In the genomic region with DNA sequence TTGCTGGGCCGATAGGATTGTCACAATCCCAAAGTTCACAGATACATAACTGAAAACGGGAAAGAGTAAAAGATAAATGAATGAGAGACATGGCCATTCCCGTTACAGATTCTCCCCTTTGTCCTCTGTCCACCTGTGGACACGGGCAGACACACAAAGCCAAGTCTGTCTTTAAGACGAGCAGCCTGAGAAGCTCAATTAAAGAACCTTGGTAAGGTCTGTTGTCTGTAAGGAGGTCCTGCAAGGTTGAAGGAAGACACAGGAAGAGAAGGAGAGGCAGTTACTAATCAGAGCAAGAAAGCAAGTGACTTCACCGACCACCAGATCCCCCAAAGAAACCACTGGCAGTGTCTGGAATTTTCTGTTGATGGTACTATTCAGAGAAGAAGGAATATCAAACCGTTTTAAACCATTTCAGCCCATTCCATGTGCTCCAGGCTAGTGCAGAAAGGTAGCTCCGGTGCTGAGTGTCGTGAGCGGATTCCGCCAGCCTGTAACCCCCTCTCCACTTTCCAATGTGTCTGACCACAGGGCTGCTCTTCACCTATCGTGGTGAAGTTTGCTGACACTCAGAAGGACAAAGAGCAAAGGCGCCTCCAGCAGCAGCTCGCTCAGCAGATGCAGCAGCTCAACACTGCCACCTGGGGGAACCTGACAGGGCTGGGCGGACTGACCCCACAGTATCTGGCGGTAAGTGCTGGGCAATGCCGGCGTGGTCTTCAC, we compare ENCODE assay signal across 1 cellular context.
TF ChIP-seq lines count a peak whose summit lies in the region.

No MANE protein-coding gene starts in this region.

TF ChIP-seq in K562, 482 proteins besides CTCF, POLR2A, EP300 and RAD21 (continued from another document):
- TF ChIP-seq, protein P1, sequence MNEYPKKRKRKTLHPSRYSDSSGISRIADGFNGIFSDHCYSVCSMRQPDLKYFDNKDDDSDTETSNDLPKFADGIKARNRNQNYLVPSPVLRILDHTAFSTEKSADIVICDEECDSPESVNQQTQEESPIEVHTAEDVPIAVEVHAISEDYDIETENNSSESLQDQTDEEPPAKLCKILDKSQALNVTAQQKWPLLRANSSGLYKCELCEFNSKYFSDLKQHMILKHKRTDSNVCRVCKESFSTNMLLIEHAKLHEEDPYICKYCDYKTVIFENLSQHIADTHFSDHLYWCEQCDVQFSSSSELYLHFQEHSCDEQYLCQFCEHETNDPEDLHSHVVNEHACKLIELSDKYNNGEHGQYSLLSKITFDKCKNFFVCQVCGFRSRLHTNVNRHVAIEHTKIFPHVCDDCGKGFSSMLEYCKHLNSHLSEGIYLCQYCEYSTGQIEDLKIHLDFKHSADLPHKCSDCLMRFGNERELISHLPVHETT (CRISPR knock-in tag; conservative IDR thresholded peaks at IDR 0.05 in 1 of 2, IDR thresholded peaks at IDR 0.05 in 1 of 2) = no peak
- TF ChIP-seq ESRRA (IDR thresholded peaks at IDR 0.05; ENCODE audit: borderline replicate concordance, low read depth) (peak; percentile 13; the same call in 1 of the 2 replicates), STAG1 (CRISPR knock-in tag; IDR thresholded peaks at IDR 0.05; ENCODE audit: borderline replicate concordance) (peak; percentile 81), L3MBTL2 (IDR thresholded peaks at IDR 0.05) (0 out of 2 replicates have a peak, but pooled peaks have one; percentile 18), JUND (IDR thresholded peaks at IDR 0.05; ENCODE audit: borderline replicate concordance, low read depth, low read length) (0 out of 2 replicates have a peak, but pooled peaks have one; percentile 47), JUND (tag; IDR thresholded peaks at IDR 0.05; ENCODE audit: borderline replicate concordance, low read depth, low read length) (no peak; the same call in 2 of the 3 replicates), MAZ (CRISPR knock-in tag; conservative IDR thresholded peaks at IDR 0.05 in 1 of 2, IDR thresholded peaks at IDR 0.05 in 1 of 2) (peak in 1 of 2 experiments; percentile 74; a peak in 2 of 4 replicates), MYC (IDR thresholded peaks at IDR 0.05; ENCODE audit: low read depth, low read length) (0 out of 2 replicates have a peak, but pooled peaks have one; percentile 30), MYC (CRISPR knock-in tag; IDR thresholded peaks at IDR 0.05; ENCODE audit: borderline replicate concordance, low read depth) (no peak), NFE2 (IDR thresholded peaks at IDR 0.05; ENCODE audit: low read depth) (no peak), NR2C2 (CRISPR knock-in tag; IDR thresholded peaks at IDR 0.05) (no peak), NR2C2 (tag; IDR thresholded peaks at IDR 0.05) (peak; percentile 37; the same call in 1 of the 2 replicates), PHB (CRISPR knock-in tag; IDR thresholded peaks at IDR 0.05) (no peak), ZNF57 (CRISPR knock-in tag; IDR thresholded peaks at IDR 0.05) (no peak), SNRNP70 (optimal IDR thresholded peaks at IDR 0.05; ENCODE audit: low read depth, low read length) (no peak), CXXC5 (CRISPR knock-in tag; IDR thresholded peaks at IDR 0.05) (peak; percentile 15; the same call in 1 of the 2 replicates), HNRNPK (IDR thresholded peaks at IDR 0.05; ENCODE audit: low read depth, low read length, poor library complexity, severe bottlenecking) (no peak), XRCC5 (IDR thresholded peaks at IDR 0.05; ENCODE audit: low read depth, low read length) (peak; percentile 27; the same call in 1 of the 2 replicates), RB1 (IDR thresholded peaks at IDR 0.05; ENCODE audit: low read depth) (peak; percentile 71; the same call in 1 of the 2 replicates), NBN (IDR thresholded peaks at IDR 0.05; ENCODE audit: low read depth) (no peak), SMAD2 (IDR thresholded peaks at IDR 0.05; ENCODE audit: low read depth, low read length) (no peak), ZNF146 (CRISPR knock-in tag; IDR thresholded peaks at IDR 0.05; ENCODE audit: unreplicated experiment) (no peak)
- TF ChIP-seq, protein P2, sequence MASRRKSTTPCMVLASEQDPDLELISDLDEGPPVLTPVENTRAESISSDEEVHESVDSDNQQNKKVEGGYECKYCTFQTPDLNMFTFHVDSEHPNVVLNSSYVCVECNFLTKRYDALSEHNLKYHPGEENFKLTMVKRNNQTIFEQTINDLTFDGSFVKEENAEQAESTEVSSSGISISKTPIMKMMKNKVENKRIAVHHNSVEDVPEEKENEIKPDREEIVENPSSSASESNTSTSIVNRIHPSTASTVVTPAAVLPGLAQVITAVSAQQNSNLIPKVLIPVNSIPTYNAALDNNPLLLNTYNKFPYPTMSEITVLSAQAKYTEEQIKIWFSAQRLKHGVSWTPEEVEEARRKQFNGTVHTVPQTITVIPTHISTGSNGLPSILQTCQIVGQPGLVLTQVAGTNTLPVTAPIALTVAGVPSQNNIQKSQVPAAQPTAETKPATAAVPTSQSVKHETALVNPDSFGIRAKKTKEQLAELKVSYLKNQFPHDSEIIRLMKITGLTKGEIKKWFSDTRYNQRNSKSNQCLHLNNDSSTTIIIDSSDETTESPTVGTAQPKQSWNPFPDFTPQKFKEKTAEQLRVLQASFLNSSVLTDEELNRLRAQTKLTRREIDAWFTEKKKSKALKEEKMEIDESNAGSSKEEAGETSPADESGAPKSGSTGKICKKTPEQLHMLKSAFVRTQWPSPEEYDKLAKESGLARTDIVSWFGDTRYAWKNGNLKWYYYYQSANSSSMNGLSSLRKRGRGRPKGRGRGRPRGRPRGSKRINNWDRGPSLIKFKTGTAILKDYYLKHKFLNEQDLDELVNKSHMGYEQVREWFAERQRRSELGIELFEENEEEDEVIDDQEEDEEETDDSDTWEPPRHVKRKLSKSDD (conservative IDR thresholded peaks at IDR 0.05; ENCODE audit: low read length) = 0 out of 2 replicates have a peak, but pooled peaks have one; percentile 21
- TF ChIP-seq, protein P3, sequence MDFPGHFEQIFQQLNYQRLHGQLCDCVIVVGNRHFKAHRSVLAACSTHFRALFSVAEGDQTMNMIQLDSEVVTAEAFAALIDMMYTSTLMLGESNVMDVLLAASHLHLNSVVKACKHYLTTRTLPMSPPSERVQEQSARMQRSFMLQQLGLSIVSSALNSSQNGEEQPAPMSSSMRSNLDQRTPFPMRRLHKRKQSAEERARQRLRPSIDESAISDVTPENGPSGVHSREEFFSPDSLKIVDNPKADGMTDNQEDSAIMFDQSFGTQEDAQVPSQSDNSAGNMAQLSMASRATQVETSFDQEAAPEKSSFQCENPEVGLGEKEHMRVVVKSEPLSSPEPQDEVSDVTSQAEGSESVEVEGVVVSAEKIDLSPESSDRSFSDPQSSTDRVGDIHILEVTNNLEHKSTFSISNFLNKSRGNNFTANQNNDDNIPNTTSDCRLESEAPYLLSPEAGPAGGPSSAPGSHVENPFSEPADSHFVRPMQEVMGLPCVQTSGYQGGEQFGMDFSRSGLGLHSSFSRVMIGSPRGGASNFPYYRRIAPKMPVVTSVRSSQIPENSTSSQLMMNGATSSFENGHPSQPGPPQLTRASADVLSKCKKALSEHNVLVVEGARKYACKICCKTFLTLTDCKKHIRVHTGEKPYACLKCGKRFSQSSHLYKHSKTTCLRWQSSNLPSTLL (IDR thresholded peaks at IDR 0.05) = no peak
- TF ChIP-seq, protein P4, sequence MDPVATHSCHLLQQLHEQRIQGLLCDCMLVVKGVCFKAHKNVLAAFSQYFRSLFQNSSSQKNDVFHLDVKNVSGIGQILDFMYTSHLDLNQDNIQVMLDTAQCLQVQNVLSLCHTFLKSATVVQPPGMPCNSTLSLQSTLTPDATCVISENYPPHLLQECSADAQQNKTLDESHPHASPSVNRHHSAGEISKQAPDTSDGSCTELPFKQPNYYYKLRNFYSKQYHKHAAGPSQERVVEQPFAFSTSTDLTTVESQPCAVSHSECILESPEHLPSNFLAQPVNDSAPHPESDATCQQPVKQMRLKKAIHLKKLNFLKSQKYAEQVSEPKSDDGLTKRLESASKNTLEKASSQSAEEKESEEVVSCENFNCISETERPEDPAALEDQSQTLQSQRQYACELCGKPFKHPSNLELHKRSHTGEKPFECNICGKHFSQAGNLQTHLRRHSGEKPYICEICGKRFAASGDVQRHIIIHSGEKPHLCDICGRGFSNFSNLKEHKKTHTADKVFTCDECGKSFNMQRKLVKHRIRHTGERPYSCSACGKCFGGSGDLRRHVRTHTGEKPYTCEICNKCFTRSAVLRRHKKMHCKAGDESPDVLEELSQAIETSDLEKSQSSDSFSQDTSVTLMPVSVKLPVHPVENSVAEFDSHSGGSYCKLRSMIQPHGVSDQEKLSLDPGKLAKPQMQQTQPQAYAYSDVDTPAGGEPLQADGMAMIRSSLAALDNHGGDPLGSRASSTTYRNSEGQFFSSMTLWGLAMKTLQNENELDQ (CRISPR knock-in tag; IDR thresholded peaks at IDR 0.05; ENCODE audit: borderline replicate concordance) = no peak
- TF ChIP-seq, protein P5, sequence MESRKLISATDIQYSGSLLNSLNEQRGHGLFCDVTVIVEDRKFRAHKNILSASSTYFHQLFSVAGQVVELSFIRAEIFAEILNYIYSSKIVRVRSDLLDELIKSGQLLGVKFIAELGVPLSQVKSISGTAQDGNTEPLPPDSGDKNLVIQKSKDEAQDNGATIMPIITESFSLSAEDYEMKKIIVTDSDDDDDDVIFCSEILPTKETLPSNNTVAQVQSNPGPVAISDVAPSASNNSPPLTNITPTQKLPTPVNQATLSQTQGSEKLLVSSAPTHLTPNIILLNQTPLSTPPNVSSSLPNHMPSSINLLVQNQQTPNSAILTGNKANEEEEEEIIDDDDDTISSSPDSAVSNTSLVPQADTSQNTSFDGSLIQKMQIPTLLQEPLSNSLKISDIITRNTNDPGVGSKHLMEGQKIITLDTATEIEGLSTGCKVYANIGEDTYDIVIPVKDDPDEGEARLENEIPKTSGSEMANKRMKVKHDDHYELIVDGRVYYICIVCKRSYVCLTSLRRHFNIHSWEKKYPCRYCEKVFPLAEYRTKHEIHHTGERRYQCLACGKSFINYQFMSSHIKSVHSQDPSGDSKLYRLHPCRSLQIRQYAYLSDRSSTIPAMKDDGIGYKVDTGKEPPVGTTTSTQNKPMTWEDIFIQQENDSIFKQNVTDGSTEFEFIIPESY (CRISPR knock-in tag; IDR thresholded peaks at IDR 0.05) = peak; percentile 100
- TF ChIP-seq, protein P6, sequence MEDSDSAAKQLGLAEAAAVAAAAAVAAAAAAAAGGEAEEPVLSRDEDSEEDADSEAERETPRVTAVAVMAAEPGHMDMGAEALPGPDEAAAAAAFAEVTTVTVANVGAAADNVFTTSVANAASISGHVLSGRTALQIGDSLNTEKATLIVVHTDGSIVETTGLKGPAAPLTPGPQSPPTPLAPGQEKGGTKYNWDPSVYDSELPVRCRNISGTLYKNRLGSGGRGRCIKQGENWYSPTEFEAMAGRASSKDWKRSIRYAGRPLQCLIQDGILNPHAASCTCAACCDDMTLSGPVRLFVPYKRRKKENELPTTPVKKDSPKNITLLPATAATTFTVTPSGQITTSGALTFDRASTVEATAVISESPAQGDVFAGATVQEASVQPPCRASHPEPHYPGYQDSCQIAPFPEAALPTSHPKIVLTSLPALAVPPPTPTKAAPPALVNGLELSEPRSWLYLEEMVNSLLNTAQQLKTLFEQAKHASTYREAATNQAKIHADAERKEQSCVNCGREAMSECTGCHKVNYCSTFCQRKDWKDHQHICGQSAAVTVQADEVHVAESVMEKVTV (CRISPR knock-in tag; IDR thresholded peaks at IDR 0.05) = peak; percentile 85
- TF ChIP-seq, protein P7, sequence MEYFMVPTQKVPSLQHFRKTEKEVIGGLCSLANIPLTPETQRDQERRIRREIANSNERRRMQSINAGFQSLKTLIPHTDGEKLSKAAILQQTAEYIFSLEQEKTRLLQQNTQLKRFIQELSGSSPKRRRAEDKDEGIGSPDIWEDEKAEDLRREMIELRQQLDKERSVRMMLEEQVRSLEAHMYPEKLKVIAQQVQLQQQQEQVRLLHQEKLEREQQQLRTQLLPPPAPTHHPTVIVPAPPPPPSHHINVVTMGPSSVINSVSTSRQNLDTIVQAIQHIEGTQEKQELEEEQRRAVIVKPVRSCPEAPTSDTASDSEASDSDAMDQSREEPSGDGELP (CRISPR knock-in tag; IDR thresholded peaks at IDR 0.05; ENCODE audit: borderline replicate concordance) = peak; percentile 38; the same call in 1 of the 2 replicates
